In the genomic region with DNA sequence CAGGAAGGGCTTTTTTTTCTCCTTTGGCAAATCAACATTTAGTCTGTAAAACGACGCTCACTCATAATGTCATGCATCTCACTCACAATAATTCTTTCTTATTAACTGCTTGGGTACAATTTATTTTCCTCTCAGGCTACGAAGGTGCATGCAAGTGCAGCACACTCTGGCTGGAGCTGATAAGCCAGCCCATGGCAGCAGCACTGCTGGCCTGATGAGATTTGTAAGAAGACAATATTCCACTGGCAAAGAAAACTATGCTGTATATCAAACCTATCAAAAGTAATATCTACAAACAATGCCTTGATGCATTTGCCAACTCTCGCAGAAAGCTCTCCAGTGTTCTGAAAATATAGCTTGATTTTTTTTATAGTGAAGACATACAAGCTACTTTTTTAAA, we compare ENCODE assay signal across 21 cellular contexts.
DNase-seq lines count a peak whose midpoint lies in the region; ATAC-seq, FAIRE-seq and TF ChIP-seq lines count a peak whose summit lies in the region.
"Had no signal": no experiment of that assay in that cellular context is flagged by ENCODE, and none has a peak within 500 bp of the region (broad histone marks: within the 10 kb centered on the region; RNA-seq: fewer than 3 reads in every experiment).

No MANE protein-coding gene starts in this region.

- POLR2A ChIA-PET in K562 (lab: Yijun Ruan, JAX), result no interaction called here

- H3K9me3 Mint-ChIP-seq in progenitor cell of endocrine pancreas (ENCODE audit: low read depth), result no peaks in the 10 kb centered on the region
- H3K9me3 Mint-ChIP-seq: GM23338 had no signal

- no TSS peak for BruUV-seq in K562 (replicated peaks; lab: Mats Ljungman, UMichigan)

- no peak overlapping the region for H3K4me2 ChIP-seq in K562 (ENCODE audit: insufficient read depth, low read length)
- H3K4me2 ChIP-seq: BLaER1, GM23338 had no signal

- intact Hi-C loops in K562 (cut with micrococcal nuclease) (no loop called here), kidney (cut with DNase I) (no loop called here)

- TF ChIP-seq CTCF in K562 (IDR thresholded peaks at IDR 0.05 in 2 of 3, conservative IDR thresholded peaks at IDR 0.05 in 1 of 3; ENCODE audit: insufficient read depth in 2 of 3, low read depth in 1 of 3, low read length in 3 of 3), result no peak; a peak in 1 of 6 replicates
- TF ChIP-seq CTCF in kidney (IDR thresholded peaks at IDR 0.05; ENCODE audit: borderline replicate concordance, extremely low read depth, insufficient read depth), result no peak
- no peak for TF ChIP-seq CTCF in progenitor cell of endocrine pancreas (IDR thresholded peaks at IDR 0.05; ENCODE audit: unreplicated experiment)

- WGBS in K562 (ENCODE audit: insufficient coverage, low coverage, missing lambda C conversion rate), result 0% methylated on average over 4 of the region's 4 CpGs

- H3K27ac Mint-ChIP-seq in progenitor cell of endocrine pancreas, result no peak overlapping the region
- H3K27ac Mint-ChIP-seq: B cell; CD4-positive, CD25-positive, alpha-beta regulatory T cell; CD8-positive, alpha-beta T cell; GM23338; HFFc6 had no signal

- H3K79me2 ChIP-seq in K562 (ENCODE audit: control insufficient read depth, insufficient read depth, low read length), result no peaks in the 10 kb centered on the region

- no peaks in the 10 kb centered on the region for H3K36me3 ChIP-seq in K562 (ENCODE audit: control insufficient read depth, insufficient read depth, low read length)
- H3K36me3 ChIP-seq in kidney (ENCODE audit: control insufficient read depth in 1 of 2, insufficient read depth in 2 of 2, low read length in 2 of 2), result no peaks in the 10 kb centered on the region
- H3K36me3 ChIP-seq: BLaER1, HAP-1 had no signal

- no peaks in the 10 kb centered on the region for H3K9me1 ChIP-seq in K562 (ENCODE audit: control insufficient read depth, insufficient read depth, low read length)

- H3K9me3 ChIP-seq in K562 (replicated peaks; ENCODE audit: control insufficient read depth, insufficient read depth, low read depth, low read length) (no peaks in the 10 kb centered on the region), kidney (ENCODE audit: control insufficient read depth in 1 of 2, low read length in 2 of 2) (no peaks in the 10 kb centered on the region)
- H3K9me3 ChIP-seq: BLaER1, Caco-2, HAP-1 had no signal

- H3K4me3 ChIP-seq in K562, result no peak overlapping the region
- H3K4me3 ChIP-seq in kidney (ENCODE audit: low read length in 2 of 2), result no peak overlapping the region
- H3K4me3 ChIP-seq: BLaER1, GM23338, HAP-1 had no signal

- no peak for TF ChIP-seq POLR2A in K562 (conservative IDR thresholded peaks at IDR 0.05)

- FAIRE-seq in K562 (lab: Jason Lieb, UNC), result peak; percentile 73
- FAIRE-seq in kidney (lab: Jason Lieb, UNC), result no peak
- FAIRE-seq: A204.1, G401.6, GM12892 had no signal

- no peaks in the 10 kb centered on the region for H4K20me1 ChIP-seq in K562 (replicated peaks; ENCODE audit: control insufficient read depth, insufficient read depth, low read length)
- H4K20me1 ChIP-seq: BLaER1 had no signal

- no peak overlapping the region for H3K4me3 Mint-ChIP-seq in progenitor cell of endocrine pancreas (ENCODE audit: low read depth)
- H3K4me3 Mint-ChIP-seq: B cell; CD4-positive, CD25-positive, alpha-beta regulatory T cell; CD8-positive, alpha-beta T cell; GM23338; HFFc6 had no signal

- H3K27me3 ChIP-seq in K562 (ENCODE audit: control insufficient read depth in 2 of 2, insufficient read depth in 2 of 2, low read length in 2 of 2), result no peaks in the 10 kb centered on the region
- H3K27me3 ChIP-seq: BLaER1 had no signal

- ATAC-seq in SK-N-SH treated with all-trans-retinoic acid at 6 μM for 48 hours, result no peak
- peak; percentile 84 for ATAC-seq in K562
- no peak for ATAC-seq in HG02610 (IDR thresholded peaks at IDR 0.05; ENCODE audit: unreplicated experiment)
- no peak for ATAC-seq in GM19328 (IDR thresholded peaks at IDR 0.05; ENCODE audit: unreplicated experiment)
- ATAC-seq: CD8-positive, alpha-beta T cell; GM23338 had no signal

- no peaks in the 10 kb centered on the region for H3K4me1 Mint-ChIP-seq in progenitor cell of endocrine pancreas (ENCODE audit: low read depth)
- H3K4me1 Mint-ChIP-seq: B cell; CD4-positive, CD25-positive, alpha-beta regulatory T cell; GM23338 had no signal

- no peaks in the 10 kb centered on the region for H3K27me3 Mint-ChIP-seq in progenitor cell of endocrine pancreas
- H3K27me3 Mint-ChIP-seq: B cell had no signal

- in situ Hi-C loops in K562 (cut with MboI), result no loop called here

- no peak overlapping the region for H3K9ac ChIP-seq in K562 (ENCODE audit: insufficient read depth in 1 of 2, low read depth in 2 of 2, low read length in 2 of 2)
- H3K9ac ChIP-seq in kidney (ENCODE audit: low read length in 2 of 2), result no peak overlapping the region
- H3K9ac ChIP-seq: BLaER1 had no signal

- peak; percentile 75; the same call in 1 of the 2 replicates for TF ChIP-seq EP300 in K562 (IDR thresholded peaks at IDR 0.05; ENCODE audit: low read length)

- no peak overlapping the region for H2AFZ ChIP-seq in K562 (ENCODE audit: low read depth, low read length)
- H2AFZ ChIP-seq: GM23338 had no signal

- no peak for TF ChIP-seq RAD21 in K562 (CRISPR knock-in tag; conservative IDR thresholded peaks at IDR 0.05 in 1 of 2, IDR thresholded peaks at IDR 0.05 in 1 of 2)

- H3K36me3 Mint-ChIP-seq in progenitor cell of endocrine pancreas (ENCODE audit: insufficient read depth), result no peaks in the 10 kb centered on the region
- H3K36me3 Mint-ChIP-seq: CD4-positive, CD25-positive, alpha-beta regulatory T cell; CD8-positive, alpha-beta T cell had no signal

- no peak overlapping the region for H3K27ac ChIP-seq in K562 (ENCODE audit: extremely low read depth, low read depth, low read length)
- no peak overlapping the region for H3K27ac ChIP-seq in kidney (ENCODE audit: low read depth in 2 of 2, low read length in 2 of 2)
- H3K27ac ChIP-seq: BLaER1, C4-2B had no signal

- peaks cover 0 to 7% of the 10 kb centered on the region in 2 experiments; a peak in 2 of 5 replicates for H3K4me1 ChIP-seq in K562 (replicated peaks in 1 of 2; ENCODE audit: control insufficient read depth in 2 of 2, insufficient read depth in 2 of 2, low read length in 2 of 2)
- no peaks in the 10 kb centered on the region for H3K4me1 ChIP-seq in kidney (ENCODE audit: control insufficient read depth in 1 of 2, insufficient read depth in 1 of 2, low read depth in 1 of 2, low read length in 2 of 2)
- H3K4me1 ChIP-seq: BLaER1, Caco-2, HAP-1 had no signal

- DNase-seq in K562 (ENCODE audit: extremely low read depth in 1 of 4, low spot score in 3 of 4) (peak in 2 of 4 experiments; percentile 71 to 79), kidney (peak; percentile 23), progenitor cell of endocrine pancreas (ENCODE audit: low spot score, unreplicated experiment) (no peak), 8988T (no peak)
- DNase-seq: Caco-2; CD4-positive, CD25-positive, alpha-beta regulatory T cell; CD8-positive, alpha-beta T cell; DMS153; DND-41; HFFc6 had no signal

- CTCF ChIA-PET in K562 (lab: Yijun Ruan, JAX; ENCODE audit: low intra/inter-chr PET ratio), result no interaction called here

TF ChIP-seq in SK-N-SH treated with all-trans-retinoic acid at 6 μM for 48 hours, 23 proteins besides CTCF, POLR2A, EP300 and RAD21:
- TF ChIP-seq SNAI2 (CRISPR knock-in tag; IDR thresholded peaks at IDR 0.05) (no peak), ISL1 (CRISPR knock-in tag; IDR thresholded peaks at IDR 0.05) (peak; percentile 23; the same call in 1 of the 2 replicates)

TF ChIP-seq in K562, 482 proteins besides CTCF, POLR2A, EP300 and RAD21 (continues in another document):
- TF ChIP-seq MTA2 (IDR thresholded peaks at IDR 0.05; ENCODE audit: low read depth) (peak; percentile 82), ZBED1 (IDR thresholded peaks at IDR 0.05) (no peak), FOXM1 (IDR thresholded peaks at IDR 0.05; ENCODE audit: low read depth) (peak; percentile 55; the same call in 1 of the 2 replicates), FOXM1 (CRISPR knock-in tag; IDR thresholded peaks at IDR 0.05; ENCODE audit: low read depth) (no peak), HMG20B (CRISPR knock-in tag; IDR thresholded peaks at IDR 0.05) (no peak), MBD2 (IDR thresholded peaks at IDR 0.05; ENCODE audit: borderline replicate concordance, low read depth) (peak; percentile 36; the same call in 1 of the 2 replicates), ZNF707 (CRISPR knock-in tag; conservative IDR thresholded peaks at IDR 0.05) (no peak), NCOA1 (IDR thresholded peaks at IDR 0.05; ENCODE audit: low read depth) (no peak), CBFA2T3 (IDR thresholded peaks at IDR 0.05) (peak; percentile 92), SMARCA4 (IDR thresholded peaks at IDR 0.05) (peak; percentile 84), GATA2 (CRISPR knock-in tag; IDR thresholded peaks at IDR 0.05) (no peak), FOXA3 (CRISPR knock-in tag; conservative IDR thresholded peaks at IDR 0.05 in 1 of 2, IDR thresholded peaks at IDR 0.05 in 1 of 2) (no peak), RCOR1 (IDR thresholded peaks at IDR 0.05; ENCODE audit: borderline replicate concordance in 1 of 2, low read depth in 2 of 2, low read length in 2 of 2) (peak in 1 of 2 experiments; percentile 66; a peak in 2 of 4 replicates)
- TF ChIP-seq, protein P1, sequence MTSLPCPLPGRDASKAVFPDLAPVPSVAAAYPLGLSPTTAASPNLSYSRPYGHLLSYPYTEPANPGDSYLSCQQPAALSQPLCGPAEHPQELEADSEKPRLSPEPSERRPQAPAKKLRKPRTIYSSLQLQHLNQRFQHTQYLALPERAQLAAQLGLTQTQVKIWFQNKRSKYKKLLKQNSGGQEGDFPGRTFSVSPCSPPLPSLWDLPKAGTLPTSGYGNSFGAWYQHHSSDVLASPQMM (CRISPR knock-in tag; IDR thresholded peaks at IDR 0.05), result no peak
- TF ChIP-seq, protein P2, sequence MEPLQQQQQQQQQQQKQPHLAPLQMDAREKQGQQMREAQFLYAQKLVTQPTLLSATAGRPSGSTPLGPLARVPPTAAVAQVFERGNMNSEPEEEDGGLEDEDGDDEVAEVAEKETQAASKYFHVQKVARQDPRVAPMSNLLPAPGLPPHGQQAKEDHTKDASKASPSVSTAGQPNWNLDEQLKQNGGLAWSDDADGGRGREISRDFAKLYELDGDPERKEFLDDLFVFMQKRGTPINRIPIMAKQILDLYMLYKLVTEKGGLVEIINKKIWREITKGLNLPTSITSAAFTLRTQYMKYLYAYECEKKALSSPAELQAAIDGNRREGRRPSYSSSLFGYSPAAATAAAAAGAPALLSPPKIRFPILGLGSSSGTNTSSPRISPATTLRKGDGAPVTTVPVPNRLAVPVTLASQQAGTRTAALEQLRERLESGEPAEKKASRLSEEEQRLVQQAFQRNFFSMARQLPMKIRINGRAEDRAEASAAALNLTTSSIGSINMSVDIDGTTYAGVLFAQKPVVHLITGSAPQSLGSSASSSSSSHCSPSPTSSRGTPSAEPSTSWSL (CRISPR knock-in tag; IDR thresholded peaks at IDR 0.05; ENCODE audit: borderline replicate concordance), result no peak
